ENCODE assay signal across 1 cellular context in the genomic region with DNA sequence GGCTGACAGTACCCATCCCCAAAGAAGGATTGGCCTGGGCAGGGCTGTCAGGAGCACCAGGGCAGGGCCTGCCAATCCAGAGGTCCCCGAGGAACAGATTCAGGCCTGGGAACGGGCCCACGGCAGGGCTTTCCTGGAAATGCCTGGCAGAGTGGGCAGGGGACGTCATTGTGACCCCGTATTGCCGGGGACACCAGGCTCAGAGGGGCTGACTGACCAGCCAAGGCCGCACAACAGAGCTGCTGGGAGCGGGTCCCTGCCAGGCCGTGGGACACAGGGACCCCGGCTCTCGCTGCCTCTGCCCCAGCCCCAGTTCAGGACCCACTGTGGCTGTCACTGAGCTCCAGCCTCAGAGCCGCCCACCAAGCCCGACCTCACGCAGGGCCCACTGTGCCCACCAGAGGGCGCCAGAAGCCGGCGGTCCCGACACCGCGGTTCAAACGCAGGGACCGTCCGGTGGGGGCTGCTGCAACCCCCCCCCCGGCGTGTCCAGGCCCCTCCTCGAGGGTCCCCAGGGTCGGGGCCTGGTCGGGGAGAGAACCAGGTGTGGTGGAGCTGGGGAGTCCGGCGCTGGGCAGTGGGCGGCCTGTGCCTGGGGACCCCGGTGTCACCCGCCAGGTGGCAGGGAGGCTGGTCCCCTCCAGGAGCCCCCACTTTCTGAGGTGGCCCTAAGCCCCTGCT.
TF ChIP-seq lines count a peak whose summit lies in the region.

No MANE protein-coding gene starts in this region.

TF ChIP-seq in K562, 482 proteins besides CTCF, POLR2A, EP300 and RAD21 (continued from another document and continues in another):
- TF ChIP-seq, protein P1, sequence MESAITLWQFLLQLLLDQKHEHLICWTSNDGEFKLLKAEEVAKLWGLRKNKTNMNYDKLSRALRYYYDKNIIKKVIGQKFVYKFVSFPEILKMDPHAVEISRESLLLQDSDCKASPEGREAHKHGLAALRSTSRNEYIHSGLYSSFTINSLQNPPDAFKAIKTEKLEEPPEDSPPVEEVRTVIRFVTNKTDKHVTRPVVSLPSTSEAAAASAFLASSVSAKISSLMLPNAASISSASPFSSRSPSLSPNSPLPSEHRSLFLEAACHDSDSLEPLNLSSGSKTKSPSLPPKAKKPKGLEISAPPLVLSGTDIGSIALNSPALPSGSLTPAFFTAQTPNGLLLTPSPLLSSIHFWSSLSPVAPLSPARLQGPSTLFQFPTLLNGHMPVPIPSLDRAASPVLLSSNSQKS (CRISPR knock-in tag; IDR thresholded peaks at IDR 0.05), result no peak
- no peak for TF ChIP-seq PHTF2 (CRISPR knock-in tag; IDR thresholded peaks at IDR 0.05)
- no peak for TF ChIP-seq ZNF436 (CRISPR knock-in tag; IDR thresholded peaks at IDR 0.05)
- peak; percentile 64 for TF ChIP-seq CTCFL (IDR thresholded peaks at IDR 0.05; ENCODE audit: borderline replicate concordance, insufficient read depth, low read depth, low read length, poor library complexity, severe bottlenecking)
- no peak for TF ChIP-seq ZNF695 (CRISPR knock-in tag; IDR thresholded peaks at IDR 0.05)
- no peak for TF ChIP-seq PHF21A (IDR thresholded peaks at IDR 0.05; ENCODE audit: borderline replicate concordance, low read depth)
- TF ChIP-seq ZSCAN32 (CRISPR knock-in tag; IDR thresholded peaks at IDR 0.05), result no peak
- no peak for TF ChIP-seq ZNF274 (IDR thresholded peaks at IDR 0.05; ENCODE audit: borderline replicate concordance, low read depth, low read length)
- TF ChIP-seq, protein P2, sequence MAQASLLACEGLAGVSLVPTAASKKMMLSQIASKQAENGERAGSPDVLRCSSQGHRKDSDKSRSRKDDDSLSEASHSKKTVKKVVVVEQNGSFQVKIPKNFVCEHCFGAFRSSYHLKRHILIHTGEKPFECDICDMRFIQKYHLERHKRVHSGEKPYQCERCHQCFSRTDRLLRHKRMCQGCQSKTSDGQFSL (CRISPR knock-in tag; IDR thresholded peaks at IDR 0.05), result no peak
- TF ChIP-seq, protein P2 (tag; IDR thresholded peaks at IDR 0.05), result no peak
- no peak for TF ChIP-seq TCFL5 (CRISPR knock-in tag; conservative IDR thresholded peaks at IDR 0.05)
- TF ChIP-seq SMC3 (conservative IDR thresholded peaks at IDR 0.05; ENCODE audit: insufficient read depth, low read depth, low read length), result peak; percentile 71
- no peak for TF ChIP-seq NONO (IDR thresholded peaks at IDR 0.05; ENCODE audit: low read depth in 2 of 2, low read length in 1 of 2)
- no peak for TF ChIP-seq NR3C1 (CRISPR knock-in tag; IDR thresholded peaks at IDR 0.05)
- no peak for TF ChIP-seq ZNF561 (CRISPR knock-in tag; conservative IDR thresholded peaks at IDR 0.05)
- TF ChIP-seq REST (CRISPR knock-in tag; IDR thresholded peaks at IDR 0.05; ENCODE audit: low read depth), result no peak
- TF ChIP-seq BCL6 (CRISPR knock-in tag; IDR thresholded peaks at IDR 0.05), result no peak
- TF ChIP-seq ZC3H8 (IDR thresholded peaks at IDR 0.05), result no peak
- TF ChIP-seq STAG1 (CRISPR knock-in tag; IDR thresholded peaks at IDR 0.05; ENCODE audit: borderline replicate concordance), result peak; percentile 40; the same call in 1 of the 2 replicates
- TF ChIP-seq RBM25 (IDR thresholded peaks at IDR 0.05; ENCODE audit: low read depth, low read length, severe bottlenecking), result no peak
- no peak for TF ChIP-seq MITF (IDR thresholded peaks at IDR 0.05)
- TF ChIP-seq SREBF2 (CRISPR knock-in tag; IDR thresholded peaks at IDR 0.05), result no peak
- TF ChIP-seq, protein P3, sequence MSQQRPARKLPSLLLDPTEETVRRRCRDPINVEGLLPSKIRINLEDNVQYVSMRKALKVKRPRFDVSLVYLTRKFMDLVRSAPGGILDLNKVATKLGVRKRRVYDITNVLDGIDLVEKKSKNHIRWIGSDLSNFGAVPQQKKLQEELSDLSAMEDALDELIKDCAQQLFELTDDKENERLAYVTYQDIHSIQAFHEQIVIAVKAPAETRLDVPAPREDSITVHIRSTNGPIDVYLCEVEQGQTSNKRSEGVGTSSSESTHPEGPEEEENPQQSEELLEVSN (IDR thresholded peaks at IDR 0.05; ENCODE audit: borderline replicate concordance in 1 of 2, extremely low read depth in 1 of 2, insufficient read depth in 1 of 2, insufficient read length in 1 of 2, low read depth in 1 of 2, low read length in 1 of 2, poor library complexity in 1 of 2, severe bottlenecking in 1 of 2), result no peak
- peak; percentile 47 for TF ChIP-seq FIP1L1 (IDR thresholded peaks at IDR 0.05; ENCODE audit: low read depth, low read length, poor library complexity, severe bottlenecking)
- TF ChIP-seq, protein P4, sequence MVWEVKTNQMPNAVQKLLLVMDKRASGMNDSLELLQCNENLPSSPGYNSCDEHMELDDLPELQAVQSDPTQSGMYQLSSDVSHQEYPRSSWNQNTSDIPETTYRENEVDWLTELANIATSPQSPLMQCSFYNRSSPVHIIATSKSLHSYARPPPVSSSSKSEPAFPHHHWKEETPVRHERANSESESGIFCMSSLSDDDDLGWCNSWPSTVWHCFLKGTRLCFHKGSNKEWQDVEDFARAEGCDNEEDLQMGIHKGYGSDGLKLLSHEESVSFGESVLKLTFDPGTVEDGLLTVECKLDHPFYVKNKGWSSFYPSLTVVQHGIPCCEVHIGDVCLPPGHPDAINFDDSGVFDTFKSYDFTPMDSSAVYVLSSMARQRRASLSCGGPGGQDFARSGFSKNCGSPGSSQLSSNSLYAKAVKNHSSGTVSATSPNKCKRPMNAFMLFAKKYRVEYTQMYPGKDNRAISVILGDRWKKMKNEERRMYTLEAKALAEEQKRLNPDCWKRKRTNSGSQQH (CRISPR knock-in tag; IDR thresholded peaks at IDR 0.05), result no peak
- TF ChIP-seq HOXB6 (CRISPR knock-in tag; IDR thresholded peaks at IDR 0.05; ENCODE audit: borderline replicate concordance), result no peak
- no peak for TF ChIP-seq HDAC8 (tag; IDR thresholded peaks at IDR 0.05)
- no peak for TF ChIP-seq ATF1 (CRISPR knock-in tag; IDR thresholded peaks at IDR 0.05)
- TF ChIP-seq ATF1 (tag; IDR thresholded peaks at IDR 0.05), result no peak
- TF ChIP-seq, protein P5, sequence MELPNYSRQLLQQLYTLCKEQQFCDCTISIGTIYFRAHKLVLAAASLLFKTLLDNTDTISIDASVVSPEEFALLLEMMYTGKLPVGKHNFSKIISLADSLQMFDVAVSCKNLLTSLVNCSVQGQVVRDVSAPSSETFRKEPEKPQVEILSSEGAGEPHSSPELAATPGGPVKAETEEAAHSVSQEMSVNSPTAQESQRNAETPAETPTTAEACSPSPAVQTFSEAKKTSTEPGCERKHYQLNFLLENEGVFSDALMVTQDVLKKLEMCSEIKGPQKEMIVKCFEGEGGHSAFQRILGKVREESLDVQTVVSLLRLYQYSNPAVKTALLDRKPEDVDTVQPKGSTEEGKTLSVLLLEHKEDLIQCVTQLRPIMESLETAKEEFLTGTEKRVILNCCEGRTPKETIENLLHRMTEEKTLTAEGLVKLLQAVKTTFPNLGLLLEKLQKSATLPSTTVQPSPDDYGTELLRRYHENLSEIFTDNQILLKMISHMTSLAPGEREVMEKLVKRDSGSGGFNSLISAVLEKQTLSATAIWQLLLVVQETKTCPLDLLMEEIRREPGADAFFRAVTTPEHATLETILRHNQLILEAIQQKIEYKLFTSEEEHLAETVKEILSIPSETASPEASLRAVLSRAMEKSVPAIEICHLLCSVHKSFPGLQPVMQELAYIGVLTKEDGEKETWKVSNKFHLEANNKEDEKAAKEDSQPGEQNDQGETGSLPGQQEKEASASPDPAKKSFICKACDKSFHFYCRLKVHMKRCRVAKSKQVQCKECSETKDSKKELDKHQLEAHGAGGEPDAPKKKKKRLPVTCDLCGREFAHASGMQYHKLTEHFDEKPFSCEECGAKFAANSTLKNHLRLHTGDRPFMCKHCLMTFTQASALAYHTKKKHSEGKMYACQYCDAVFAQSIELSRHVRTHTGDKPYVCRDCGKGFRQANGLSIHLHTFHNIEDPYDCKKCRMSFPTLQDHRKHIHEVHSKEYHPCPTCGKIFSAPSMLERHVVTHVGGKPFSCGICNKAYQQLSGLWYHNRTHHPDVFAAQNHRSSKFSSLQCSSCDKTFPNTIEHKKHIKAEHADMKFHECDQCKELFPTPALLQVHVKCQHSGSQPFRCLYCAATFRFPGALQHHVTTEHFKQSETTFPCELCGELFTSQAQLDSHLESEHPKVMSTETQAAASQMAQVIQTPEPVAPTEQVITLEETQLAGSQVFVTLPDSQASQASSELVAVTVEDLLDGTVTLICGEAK (IDR thresholded peaks at IDR 0.05), result no peak
- TF ChIP-seq, protein P5 (CRISPR knock-in tag; IDR thresholded peaks at IDR 0.05), result no peak
